ENCODE assay signal across 18 cellular contexts in the genomic region with DNA sequence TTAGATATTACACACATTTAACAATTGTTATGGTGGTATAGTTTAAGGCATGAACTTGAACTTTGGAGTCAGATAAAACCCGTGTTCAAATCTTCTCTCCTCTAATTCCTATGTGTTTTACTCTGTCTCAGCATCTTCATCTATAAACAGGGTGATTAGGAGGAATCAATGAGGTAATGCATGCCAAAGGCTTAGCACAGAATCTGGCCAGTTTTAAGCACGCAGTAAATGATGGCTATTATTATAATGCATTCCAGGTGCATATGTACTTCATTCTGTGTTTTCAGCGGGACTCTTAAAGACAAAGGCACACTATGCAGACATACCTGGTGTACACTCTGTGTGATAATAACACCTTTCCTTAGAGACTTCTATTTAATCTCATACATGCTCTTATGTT.
DNase-seq lines count a peak whose midpoint lies in the region; ATAC-seq and TF ChIP-seq lines count a peak whose summit lies in the region.
"Had no signal": no experiment of that assay in that cellular context is flagged by ENCODE, and none has a peak within 500 bp of the region (broad histone marks: within the 10 kb centered on the region; RNA-seq: fewer than 3 reads in every experiment).

No MANE protein-coding gene starts in this region.

- TF ChIP-seq CTCF in AG10803 (conservative IDR thresholded peaks at IDR 0.05; ENCODE audit: low read length) (no peak), HFF-Myc (IDR thresholded peaks at IDR 0.05; ENCODE audit: low read depth, low read length, missing control alignments) (no peak), nephron progenitor cell (IDR thresholded peaks at IDR 0.05) (no peak)

- ATAC-seq in GM19324 (IDR thresholded peaks at IDR 0.05; ENCODE audit: low FRiP score, unreplicated experiment): no peak
- ATAC-seq: CD8-positive, alpha-beta T cell had no signal

- peaks cover 25% of the 10 kb centered on the region for H3K4me1 Mint-ChIP-seq in nephron progenitor cell

- H3K4me3 ChIP-seq in AG10803 (ENCODE audit: low read length): no peak overlapping the region
- H3K4me3 ChIP-seq in HFF-Myc (replicated peaks; ENCODE audit: low read depth, low read length): no peak overlapping the region
- H3K4me3 ChIP-seq: BLaER1 treated with 17β-estradiol and CSF1 and Interleukin-3, amounts not matched to agents 10 nM and 100 nM; SJSA1 had no signal

- H3K9me3 Mint-ChIP-seq in nephron progenitor cell: no peaks in the 10 kb centered on the region
- H3K9me3 Mint-ChIP-seq: CD8-positive, alpha-beta T cell had no signal

- H3K27ac Mint-ChIP-seq in nephron progenitor cell: no peak overlapping the region
- H3K27ac Mint-ChIP-seq: CD8-positive, alpha-beta T cell had no signal

- no peaks in the 10 kb centered on the region for H3K36me3 Mint-ChIP-seq in nephron progenitor cell (ENCODE audit: low read depth)
- H3K36me3 Mint-ChIP-seq: CD8-positive, alpha-beta T cell had no signal

- peak; percentile 75 for DNase-seq in AG10803 (ENCODE audit: low read depth)
- peak; percentile 22 for DNase-seq in HFF-Myc (ENCODE audit: extremely low read depth, low read depth)
- peak; percentile 95 for DNase-seq in NCI-H748 (lab: John Stamatoyannopoulos, UW; ENCODE audit: unreplicated experiment)
- DNase-seq in fibroblast of peridontal ligament (ENCODE audit: extremely low read depth): peak; percentile 35
- no peak for DNase-seq in effector CD4-positive, alpha-beta T cell
- DNase-seq in nephron progenitor cell: no peak
- no peak for DNase-seq in NCI-H1694 treated with DMSO at 0.1 percent for 48 hours (lab: John Stamatoyannopoulos, UW)
- DNase-seq: Calu3; CD8-positive, alpha-beta T cell; DMS53; EL; MV-4-11; NCI-H1436; NCI-H2081 treated with DMSO at 0.1 percent for 48 hours; NCI-H510A had no signal

- peaks cover 3% of the 10 kb centered on the region for H3K27me3 Mint-ChIP-seq in nephron progenitor cell (ENCODE audit: low read depth, poor library complexity)

- no peak overlapping the region for H3K4me3 Mint-ChIP-seq in nephron progenitor cell
- H3K4me3 Mint-ChIP-seq: CD8-positive, alpha-beta T cell had no signal

Comparison
In these comparisons a context has a peak if more than half of its experiments do, and no peak if none do; other contexts are left out.
1. DNase-seq: peak in AG10803 (single experiment), HFF-Myc (single experiment), NCI-H748 (single experiment) and fibroblast of peridontal ligament (single experiment); none in effector CD4-positive, alpha-beta T cell (single experiment), nephron progenitor cell (single experiment) and NCI-H1694 treated with DMSO at 0.1 percent for 48 hours (single experiment).